Comparison of ENCODE assay signal across 1 cellular context in the genomic region with DNA sequence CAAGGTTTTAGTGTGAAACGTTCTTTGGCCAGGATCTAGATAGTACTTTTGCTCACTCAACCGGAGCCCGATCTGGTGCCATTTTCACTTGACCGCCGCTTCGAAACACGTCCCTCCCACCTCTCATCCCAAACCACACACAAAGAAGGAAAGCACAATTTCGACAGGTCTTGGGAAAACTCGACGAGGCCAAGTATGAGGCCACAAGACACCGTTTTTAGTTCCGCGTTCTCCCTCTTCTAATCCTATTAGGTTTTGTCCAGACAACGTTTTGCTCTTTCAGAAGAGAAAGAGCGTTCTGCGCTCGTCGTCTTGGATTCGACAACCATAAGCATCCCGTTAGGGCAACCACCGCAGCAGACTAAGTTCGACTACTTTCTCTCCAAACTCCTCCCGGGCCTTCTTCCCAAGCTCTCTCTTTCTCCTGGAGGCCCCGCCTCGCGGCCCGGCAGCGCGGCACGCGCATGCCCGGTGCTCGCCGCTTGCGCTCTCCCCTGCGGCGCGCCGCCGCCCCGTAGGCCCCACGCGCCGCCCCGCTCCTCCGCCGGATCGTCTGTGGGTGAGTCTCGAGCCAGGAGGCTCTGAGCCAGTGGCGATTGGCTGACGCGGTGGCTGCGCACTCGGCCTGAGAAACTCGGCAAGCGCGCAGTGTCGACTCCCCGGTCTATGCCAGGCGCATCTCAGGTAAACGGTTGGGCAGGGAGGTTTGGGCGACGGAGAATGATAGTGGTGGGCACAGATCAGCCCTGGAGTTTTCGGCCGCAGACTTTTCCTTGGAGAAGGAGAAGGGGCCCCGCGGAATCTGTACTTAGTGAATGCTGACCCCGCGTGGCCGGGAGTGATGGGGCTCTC.
TF ChIP-seq lines count a peak whose summit lies in the region.

A gene with protein sequence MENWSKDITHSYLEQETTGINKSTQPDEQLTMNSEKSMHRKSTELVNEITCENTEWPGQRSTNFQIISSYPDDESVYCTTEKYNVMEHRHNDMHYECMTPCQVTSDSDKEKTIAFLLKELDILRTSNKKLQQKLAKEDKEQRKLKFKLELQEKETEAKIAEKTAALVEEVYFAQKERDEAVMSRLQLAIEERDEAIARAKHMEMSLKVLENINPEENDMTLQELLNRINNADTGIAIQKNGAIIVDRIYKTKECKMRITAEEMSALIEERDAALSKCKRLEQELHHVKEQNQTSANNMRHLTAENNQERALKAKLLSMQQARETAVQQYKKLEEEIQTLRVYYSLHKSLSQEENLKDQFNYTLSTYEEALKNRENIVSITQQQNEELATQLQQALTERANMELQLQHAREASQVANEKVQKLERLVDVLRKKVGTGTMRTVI (plus strand): TSS at position 517 of the 852 bp plus-strand sequence. CDS start 49,952 bp downstream, outside the sequence.

TF ChIP-seq in HepG2, 621 proteins besides CTCF, POLR2A, EP300 and RAD21 (continued from another document and continues in another):
- TF ChIP-seq ZHX2 (IDR thresholded peaks at IDR 0.05; ENCODE audit: low read depth): peak; percentile 86
- peak; percentile 99; the same call in 1 of the 2 replicates for TF ChIP-seq ZHX2 (CRISPR knock-in tag; IDR thresholded peaks at IDR 0.05; ENCODE audit: borderline replicate concordance)
- peak; percentile 81; the same call in 1 of the 2 replicates for TF ChIP-seq GATAD1 (CRISPR knock-in tag; IDR thresholded peaks at IDR 0.05)
- TF ChIP-seq ZNF790 (CRISPR knock-in tag; IDR thresholded peaks at IDR 0.05; ENCODE audit: borderline replicate concordance): peak; percentile 73
- TF ChIP-seq, protein P1, sequence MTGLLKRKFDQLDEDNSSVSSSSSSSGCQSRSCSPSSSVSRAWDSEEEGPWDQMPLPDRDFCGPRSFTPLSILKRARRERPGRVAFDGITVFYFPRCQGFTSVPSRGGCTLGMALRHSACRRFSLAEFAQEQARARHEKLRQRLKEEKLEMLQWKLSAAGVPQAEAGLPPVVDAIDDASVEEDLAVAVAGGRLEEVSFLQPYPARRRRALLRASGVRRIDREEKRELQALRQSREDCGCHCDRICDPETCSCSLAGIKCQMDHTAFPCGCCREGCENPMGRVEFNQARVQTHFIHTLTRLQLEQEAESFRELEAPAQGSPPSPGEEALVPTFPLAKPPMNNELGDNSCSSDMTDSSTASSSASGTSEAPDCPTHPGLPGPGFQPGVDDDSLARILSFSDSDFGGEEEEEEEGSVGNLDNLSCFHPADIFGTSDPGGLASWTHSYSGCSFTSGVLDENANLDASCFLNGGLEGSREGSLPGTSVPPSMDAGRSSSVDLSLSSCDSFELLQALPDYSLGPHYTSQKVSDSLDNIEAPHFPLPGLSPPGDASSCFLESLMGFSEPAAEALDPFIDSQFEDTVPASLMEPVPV (CRISPR knock-in tag; IDR thresholded peaks at IDR 0.05): peak; percentile 65
- TF ChIP-seq, protein P2, sequence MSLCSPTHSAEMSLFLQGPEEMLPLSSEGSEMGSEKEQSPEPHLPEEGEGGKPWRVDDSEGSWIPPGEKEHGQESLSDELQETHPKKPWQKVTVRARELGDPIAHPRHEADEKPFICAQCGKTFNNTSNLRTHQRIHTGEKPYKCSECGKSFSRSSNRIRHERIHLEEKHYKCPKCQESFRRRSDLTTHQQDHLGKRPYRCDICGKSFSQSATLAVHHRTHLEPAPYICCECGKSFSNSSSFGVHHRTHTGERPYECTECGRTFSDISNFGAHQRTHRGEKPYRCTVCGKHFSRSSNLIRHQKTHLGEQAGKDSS (CRISPR knock-in tag; IDR thresholded peaks at IDR 0.05; ENCODE audit: borderline replicate concordance, low read depth): peak; percentile 95
- TF ChIP-seq NFKBIZ (CRISPR knock-in tag; IDR thresholded peaks at IDR 0.05): peak; percentile 79; the same call in 1 of the 2 replicates
- TF ChIP-seq KLF11 (CRISPR knock-in tag; IDR thresholded peaks at IDR 0.05): 0 out of 2 replicates have a peak, but pooled peaks have one; percentile 24
- no peak for TF ChIP-seq FOXM1 (CRISPR knock-in tag; IDR thresholded peaks at IDR 0.05)
- TF ChIP-seq TSC22D2 (CRISPR knock-in tag; IDR thresholded peaks at IDR 0.05; ENCODE audit: borderline replicate concordance): peak; percentile 97
- peak; percentile 2; the same call in 1 of the 2 replicates for TF ChIP-seq ZNF660 (CRISPR knock-in tag; IDR thresholded peaks at IDR 0.05; ENCODE audit: borderline replicate concordance, low read depth)
- no peak for TF ChIP-seq CEBPB (IDR thresholded peaks at IDR 0.05; ENCODE audit: borderline replicate concordance, low read depth, low read length)
- TF ChIP-seq CAMTA2 (CRISPR knock-in tag; IDR thresholded peaks at IDR 0.05; ENCODE audit: borderline replicate concordance): no peak
- peak; percentile 48 to 95; a peak in 2 of 4 replicates for TF ChIP-seq KLF16 (CRISPR knock-in tag; IDR thresholded peaks at IDR 0.05)
- TF ChIP-seq, protein P3, sequence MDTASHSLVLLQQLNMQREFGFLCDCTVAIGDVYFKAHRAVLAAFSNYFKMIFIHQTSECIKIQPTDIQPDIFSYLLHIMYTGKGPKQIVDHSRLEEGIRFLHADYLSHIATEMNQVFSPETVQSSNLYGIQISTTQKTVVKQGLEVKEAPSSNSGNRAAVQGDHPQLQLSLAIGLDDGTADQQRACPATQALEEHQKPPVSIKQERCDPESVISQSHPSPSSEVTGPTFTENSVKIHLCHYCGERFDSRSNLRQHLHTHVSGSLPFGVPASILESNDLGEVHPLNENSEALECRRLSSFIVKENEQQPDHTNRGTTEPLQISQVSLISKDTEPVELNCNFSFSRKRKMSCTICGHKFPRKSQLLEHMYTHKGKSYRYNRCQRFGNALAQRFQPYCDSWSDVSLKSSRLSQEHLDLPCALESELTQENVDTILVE (CRISPR knock-in tag; IDR thresholded peaks at IDR 0.05): no peak; the same call in 1 of the 2 replicates
- TF ChIP-seq PRMT3 (CRISPR knock-in tag; IDR thresholded peaks at IDR 0.05; ENCODE audit: borderline replicate concordance, low read depth): no peak; the same call in 1 of the 2 replicates
- TF ChIP-seq, protein P4, sequence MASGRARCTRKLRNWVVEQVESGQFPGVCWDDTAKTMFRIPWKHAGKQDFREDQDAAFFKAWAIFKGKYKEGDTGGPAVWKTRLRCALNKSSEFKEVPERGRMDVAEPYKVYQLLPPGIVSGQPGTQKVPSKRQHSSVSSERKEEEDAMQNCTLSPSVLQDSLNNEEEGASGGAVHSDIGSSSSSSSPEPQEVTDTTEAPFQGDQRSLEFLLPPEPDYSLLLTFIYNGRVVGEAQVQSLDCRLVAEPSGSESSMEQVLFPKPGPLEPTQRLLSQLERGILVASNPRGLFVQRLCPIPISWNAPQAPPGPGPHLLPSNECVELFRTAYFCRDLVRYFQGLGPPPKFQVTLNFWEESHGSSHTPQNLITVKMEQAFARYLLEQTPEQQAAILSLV (CRISPR knock-in tag; IDR thresholded peaks at IDR 0.05; ENCODE audit: borderline replicate concordance): peak; percentile 94; the same call in 1 of the 2 replicates
- TF ChIP-seq, protein P5, sequence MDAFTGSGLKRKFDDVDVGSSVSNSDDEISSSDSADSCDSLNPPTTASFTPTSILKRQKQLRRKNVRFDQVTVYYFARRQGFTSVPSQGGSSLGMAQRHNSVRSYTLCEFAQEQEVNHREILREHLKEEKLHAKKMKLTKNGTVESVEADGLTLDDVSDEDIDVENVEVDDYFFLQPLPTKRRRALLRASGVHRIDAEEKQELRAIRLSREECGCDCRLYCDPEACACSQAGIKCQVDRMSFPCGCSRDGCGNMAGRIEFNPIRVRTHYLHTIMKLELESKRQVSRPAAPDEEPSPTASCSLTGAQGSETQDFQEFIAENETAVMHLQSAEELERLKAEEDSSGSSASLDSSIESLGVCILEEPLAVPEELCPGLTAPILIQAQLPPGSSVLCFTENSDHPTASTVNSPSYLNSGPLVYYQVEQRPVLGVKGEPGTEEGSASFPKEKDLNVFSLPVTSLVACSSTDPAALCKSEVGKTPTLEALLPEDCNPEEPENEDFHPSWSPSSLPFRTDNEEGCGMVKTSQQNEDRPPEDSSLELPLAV (CRISPR knock-in tag; conservative IDR thresholded peaks at IDR 0.05; ENCODE audit: low read depth): no peak
- 0 out of 2 replicates have a peak, but pooled peaks have one; percentile 68 for TF ChIP-seq SATB2 (CRISPR knock-in tag; IDR thresholded peaks at IDR 0.05)
- TF ChIP-seq, protein P6, sequence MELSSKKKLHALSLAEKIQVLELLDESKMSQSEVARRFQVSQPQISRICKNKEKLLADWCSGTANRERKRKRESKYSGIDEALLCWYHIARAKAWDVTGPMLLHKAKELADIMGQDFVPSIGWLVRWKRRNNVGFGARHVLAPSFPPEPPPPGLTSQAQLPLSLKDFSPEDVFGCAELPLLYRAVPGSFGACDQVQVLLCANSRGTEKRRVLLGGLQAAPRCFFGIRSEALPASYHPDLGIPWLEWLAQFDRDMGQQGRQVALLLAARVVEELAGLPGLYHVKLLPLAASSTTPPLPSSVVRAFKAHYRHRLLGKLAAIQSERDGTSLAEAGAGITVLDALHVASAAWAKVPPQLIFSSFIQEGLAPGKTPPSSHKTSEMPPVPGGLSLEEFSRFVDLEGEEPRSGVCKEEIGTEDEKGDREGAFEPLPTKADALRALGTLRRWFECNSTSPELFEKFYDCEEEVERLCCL (CRISPR knock-in tag; IDR thresholded peaks at IDR 0.05; ENCODE audit: borderline replicate concordance): no peak
- 0 out of 2 replicates have a peak, but pooled peaks have one; percentile 37 for TF ChIP-seq DNMT3B (CRISPR knock-in tag; conservative IDR thresholded peaks at IDR 0.05)
- TF ChIP-seq SP4 (CRISPR knock-in tag; IDR thresholded peaks at IDR 0.05): peak; percentile 84
- TF ChIP-seq, protein P7, sequence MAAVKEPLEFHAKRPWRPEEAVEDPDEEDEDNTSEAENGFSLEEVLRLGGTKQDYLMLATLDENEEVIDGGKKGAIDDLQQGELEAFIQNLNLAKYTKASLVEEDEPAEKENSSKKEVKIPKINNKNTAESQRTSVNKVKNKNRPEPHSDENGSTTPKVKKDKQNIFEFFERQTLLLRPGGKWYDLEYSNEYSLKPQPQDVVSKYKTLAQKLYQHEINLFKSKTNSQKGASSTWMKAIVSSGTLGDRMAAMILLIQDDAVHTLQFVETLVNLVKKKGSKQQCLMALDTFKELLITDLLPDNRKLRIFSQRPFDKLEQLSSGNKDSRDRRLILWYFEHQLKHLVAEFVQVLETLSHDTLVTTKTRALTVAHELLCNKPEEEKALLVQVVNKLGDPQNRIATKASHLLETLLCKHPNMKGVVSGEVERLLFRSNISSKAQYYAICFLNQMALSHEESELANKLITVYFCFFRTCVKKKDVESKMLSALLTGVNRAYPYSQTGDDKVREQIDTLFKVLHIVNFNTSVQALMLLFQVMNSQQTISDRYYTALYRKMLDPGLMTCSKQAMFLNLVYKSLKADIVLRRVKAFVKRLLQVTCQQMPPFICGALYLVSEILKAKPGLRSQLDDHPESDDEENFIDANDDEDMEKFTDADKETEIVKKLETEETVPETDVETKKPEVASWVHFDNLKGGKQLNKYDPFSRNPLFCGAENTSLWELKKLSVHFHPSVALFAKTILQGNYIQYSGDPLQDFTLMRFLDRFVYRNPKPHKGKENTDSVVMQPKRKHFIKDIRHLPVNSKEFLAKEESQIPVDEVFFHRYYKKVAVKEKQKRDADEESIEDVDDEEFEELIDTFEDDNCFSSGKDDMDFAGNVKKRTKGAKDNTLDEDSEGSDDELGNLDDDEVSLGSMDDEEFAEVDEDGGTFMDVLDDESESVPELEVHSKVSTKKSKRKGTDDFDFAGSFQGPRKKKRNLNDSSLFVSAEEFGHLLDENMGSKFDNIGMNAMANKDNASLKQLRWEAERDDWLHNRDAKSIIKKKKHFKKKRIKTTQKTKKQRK (IDR thresholded peaks at IDR 0.05; ENCODE audit: low read length): no peak
- TF ChIP-seq ZNF776 (CRISPR knock-in tag; IDR thresholded peaks at IDR 0.05): peak; percentile 95
- TF ChIP-seq, protein P8, sequence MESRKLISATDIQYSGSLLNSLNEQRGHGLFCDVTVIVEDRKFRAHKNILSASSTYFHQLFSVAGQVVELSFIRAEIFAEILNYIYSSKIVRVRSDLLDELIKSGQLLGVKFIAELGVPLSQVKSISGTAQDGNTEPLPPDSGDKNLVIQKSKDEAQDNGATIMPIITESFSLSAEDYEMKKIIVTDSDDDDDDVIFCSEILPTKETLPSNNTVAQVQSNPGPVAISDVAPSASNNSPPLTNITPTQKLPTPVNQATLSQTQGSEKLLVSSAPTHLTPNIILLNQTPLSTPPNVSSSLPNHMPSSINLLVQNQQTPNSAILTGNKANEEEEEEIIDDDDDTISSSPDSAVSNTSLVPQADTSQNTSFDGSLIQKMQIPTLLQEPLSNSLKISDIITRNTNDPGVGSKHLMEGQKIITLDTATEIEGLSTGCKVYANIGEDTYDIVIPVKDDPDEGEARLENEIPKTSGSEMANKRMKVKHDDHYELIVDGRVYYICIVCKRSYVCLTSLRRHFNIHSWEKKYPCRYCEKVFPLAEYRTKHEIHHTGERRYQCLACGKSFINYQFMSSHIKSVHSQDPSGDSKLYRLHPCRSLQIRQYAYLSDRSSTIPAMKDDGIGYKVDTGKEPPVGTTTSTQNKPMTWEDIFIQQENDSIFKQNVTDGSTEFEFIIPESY (CRISPR knock-in tag; IDR thresholded peaks at IDR 0.05): 0 out of 2 replicates have a peak, but pooled peaks have one; percentile 57
- TF ChIP-seq SMARCE1 (IDR thresholded peaks at IDR 0.05; ENCODE audit: borderline replicate concordance): no peak
- TF ChIP-seq WIZ (CRISPR knock-in tag; IDR thresholded peaks at IDR 0.05): no peak; the same call in 1 of the 2 replicates
- TF ChIP-seq FOSL2 (CRISPR knock-in tag; IDR thresholded peaks at IDR 0.05): peak; percentile 68
